In genomic region chr11:122895591-122895990, GRCh38 we compare ENCODE assay signal across 21 cellular contexts. TPM values are rescaled to one million over a fixed set of nuclear protein-coding genes. Genes with fewer than 3 reads are reported as not detected.
DNase-seq lines count a peak whose midpoint lies in the region; ATAC-seq, FAIRE-seq and TF ChIP-seq lines count a peak whose summit lies in the region.
"Had no signal": no experiment of that assay in that cellular context is flagged by ENCODE, and none has a peak within 500 bp of the region (broad histone marks: within the 10 kb centered on the region; RNA-seq: fewer than 3 reads in every experiment).

No MANE protein-coding gene starts in this region.

- FAIRE-seq in endothelial cell of umbilical vein (lab: Jason Lieb, UNC), result no peak
- FAIRE-seq: HTR-8/SVneo had no signal

- dilution Hi-C loops in endothelial cell of umbilical vein (cut with MboI; ENCODE audit: extremely low pct_ligation_motif_present, low sequenced_read_pairs), result no loop called here

- H3K27me3 ChIP-seq in endothelial cell of umbilical vein (ENCODE audit: control insufficient read depth in 2 of 2, insufficient read depth in 2 of 2, low read length in 2 of 2) (no peaks in the 10 kb centered on the region), aorta (ENCODE audit: control insufficient read depth in 1 of 2, insufficient read depth in 2 of 2, low read length in 1 of 2) (no peaks in the 10 kb centered on the region)
- H3K27me3 ChIP-seq: ascending aorta, foreskin keratinocyte, neural progenitor cell, spleen, upper lobe of right lung had no signal

- H3K4me1 ChIP-seq in endothelial cell of umbilical vein (ENCODE audit: control insufficient read depth, extremely low read depth, insufficient read depth, low read length), result peaks cover 27% of the 10 kb centered on the region
- H3K4me1 ChIP-seq in aorta (ENCODE audit: control insufficient read depth in 1 of 2, insufficient read depth in 2 of 2, low read length in 2 of 2), result no peaks in the 10 kb centered on the region
- H3K4me1 ChIP-seq: ascending aorta, BE2C, upper lobe of right lung had no signal

- WGBS in aorta, 2 donors, result 94 to 96% methylated on average over 2 of the region's 2 CpGs

- H3K27ac ChIP-seq in endothelial cell of umbilical vein (ENCODE audit: insufficient read depth, low read depth, low read length) (no peak overlapping the region), aorta (ENCODE audit: low read depth in 1 of 2, low read length in 2 of 2) (no peak overlapping the region)
- H3K27ac ChIP-seq: ascending aorta, foreskin keratinocyte, neural progenitor cell, spleen, upper lobe of right lung had no signal

- no peaks in the 10 kb centered on the region for H3K9me1 ChIP-seq in endothelial cell of umbilical vein (replicated peaks; ENCODE audit: control insufficient read depth, extremely low read depth, insufficient read depth, low read length)

- DNase-seq in DMS79 treated with DMSO at 0.1 percent for 48 hours (lab: John Stamatoyannopoulos, UW) (peak; percentile 95), NCI-H128 (lab: John Stamatoyannopoulos, UW; ENCODE audit: unreplicated experiment) (peak; percentile 68), NCI-H345 (lab: John Stamatoyannopoulos, UW) (peak; percentile 85), endothelial cell of umbilical vein (ENCODE audit: low read depth, low spot score) (no peak), aorta (no peak), LoVo (ENCODE audit: low spot score) (no peak)
- DNase-seq: activated gamma-delta T cell treated with Interleukin-2 at 50 U/mL for 16 hours; BE2C; foreskin keratinocyte; left cardiac atrium; NCI-H226; SHP77; spleen; stimulated activated naive B cell treated with anti-CD40 and anti-IgM and Interleukin-4, amounts not matched to agents 10 μg/mL and 1 μg/mL and 100 μg/mL, for 72 hours; upper lobe of right lung had no signal

- CTCF ChIA-PET in endothelial cell of umbilical vein (lab: Charles Lee), result interaction anchor here (1.0 to 3.8 kb wide), 2 partner anchors 32 to 125 kb away, joined by 3 to 16 read pairs; no protein-coding TSS in a partner anchor

- H4K20me1 ChIP-seq in endothelial cell of umbilical vein (replicated peaks; ENCODE audit: control insufficient read depth, extremely low read depth, insufficient read depth, low read length), result no peaks in the 10 kb centered on the region

- H3K9ac ChIP-seq in endothelial cell of umbilical vein (replicated peaks; ENCODE audit: extremely low read depth, insufficient read depth, low read length), result no peak overlapping the region
- H3K9ac ChIP-seq: neural progenitor cell had no signal

- H3K9me3 ChIP-seq in endothelial cell of umbilical vein (replicated peaks; ENCODE audit: control insufficient read depth, insufficient read depth, low read length) (no peaks in the 10 kb centered on the region), aorta (ENCODE audit: control insufficient read depth, low read length) (no peaks in the 10 kb centered on the region)
- H3K9me3 ChIP-seq: ascending aorta, BE2C, spleen, upper lobe of right lung had no signal

- H3K4me3 ChIP-seq in endothelial cell of umbilical vein (replicated peaks in 1 of 3; ENCODE audit: insufficient read depth in 1 of 3, low read depth in 1 of 3, low read length in 3 of 3) (no peak overlapping the region), aorta (ENCODE audit: low read length in 2 of 2) (no peak overlapping the region)
- H3K4me3 ChIP-seq: ascending aorta, neural progenitor cell, spleen, upper lobe of right lung had no signal

- POLR2A ChIA-PET in endothelial cell of umbilical vein (lab: Charles Lee), result no interaction called here

- TF ChIP-seq CTCF in endothelial cell of umbilical vein (IDR thresholded peaks at IDR 0.05; ENCODE audit: extremely low read depth in 1 of 2, insufficient read depth in 1 of 2, low read depth in 1 of 2, low read length in 2 of 2), result no peak

- H3K36me3 ChIP-seq in endothelial cell of umbilical vein (ENCODE audit: control insufficient read depth in 2 of 2, extremely low read depth in 1 of 2, insufficient read depth in 2 of 2, low read length in 2 of 2) (no peaks in the 10 kb centered on the region), aorta (ENCODE audit: control insufficient read depth in 1 of 2, insufficient read depth in 2 of 2, low read length in 1 of 2) (no peaks in the 10 kb centered on the region)
- H3K36me3 ChIP-seq: ascending aorta, BE2C, neural progenitor cell, spleen, upper lobe of right lung had no signal

- H3K4me2 ChIP-seq in endothelial cell of umbilical vein (ENCODE audit: insufficient read depth, low read length), result no peak overlapping the region
- H3K4me2 ChIP-seq: neural progenitor cell had no signal

- peak overlapping the region; percentile 13 for H2AFZ ChIP-seq in endothelial cell of umbilical vein (ENCODE audit: low read depth, low read length)
- H2AFZ ChIP-seq: neural progenitor cell had no signal

- H3K79me2 ChIP-seq in endothelial cell of umbilical vein (ENCODE audit: control insufficient read depth, insufficient read depth, low read length), result no peaks in the 10 kb centered on the region

- no peak for TF ChIP-seq POLR2A in endothelial cell of umbilical vein (IDR thresholded peaks at IDR 0.05; ENCODE audit: low read depth, low read length)

- intact Hi-C loops in endothelial cell of umbilical vein (cut with micrococcal nuclease), result no loop called here
- intact Hi-C loops in aorta (cut with DNase I), result no loop called here

- ATAC-seq in aorta (ENCODE audit: low FRiP score) (no peak), HG02970 (IDR thresholded peaks at IDR 0.05; ENCODE audit: low FRiP score, unreplicated experiment) (no peak), GM21526 (IDR thresholded peaks at IDR 0.05; ENCODE audit: low FRiP score, unreplicated experiment) (no peak)
- ATAC-seq: foreskin keratinocyte; left cardiac atrium; stimulated activated naive B cell treated with anti-CD40 and anti-IgM and Interleukin-4, amounts not matched to agents 10 μg/mL and 1 μg/mL and 100 μg/mL, for 72 hours; upper lobe of right lung had no signal

- no TSS peak for BruUV-seq in endothelial cell of umbilical vein (replicated peaks; lab: Mats Ljungman, UMichigan)

TF ChIP-seq in endothelial cell of umbilical vein, 7 proteins besides CTCF, POLR2A, EP300 and RAD21:
- no peak for TF ChIP-seq JUN (IDR thresholded peaks at IDR 0.05; ENCODE audit: borderline replicate concordance, insufficient read depth, insufficient read length, low read depth)

RNA-seq across cellular contexts. Expression of gene JHY, which starts 13.0 kb away (rescaled TPM):
- total RNA-seq in endothelial cell of umbilical vein, result 3.9 and 4.6 TPM in 2 replicates
- 1.3 and 1.8 TPM in 2 replicates for polyA plus RNA-seq in endothelial cell of umbilical vein
- 3.1 and 3.2 TPM in 2 replicates for polyA plus RNA-seq in endothelial cell of umbilical vein (2011; cell fraction: cytosol; rRNA removed)
- polyA plus RNA-seq in endothelial cell of umbilical vein (2011; cell fraction: nucleus; rRNA removed), result 3.2 and 4.2 TPM in 2 replicates
- 4.0 and 4.2 TPM in 2 replicates for polyA plus RNA-seq in endothelial cell of umbilical vein (2012)
- 2.1 and 2.3 TPM in 2 replicates for polyA minus RNA-seq in endothelial cell of umbilical vein
- not detected for polyA minus RNA-seq in endothelial cell of umbilical vein (2011; cell fraction: cytosol; rRNA and poly(A)+ RNA removed)
- 3.6 and 4.9 TPM in 2 replicates for polyA minus RNA-seq in endothelial cell of umbilical vein (2011; cell fraction: nucleus; rRNA and poly(A)+ RNA removed)
- 1 to 10 TPM; 6.1 to 7.1 TPM for total RNA-seq in aorta
- 1 to 10 TPM; 1.8 to 3.3 TPM for polyA plus RNA-seq in aorta

RNA-seq across cellular contexts. Expression of gene CRTAM, which starts 57.3 kb away (rescaled TPM):
- total RNA-seq in endothelial cell of umbilical vein (not detected in 2 replicates), aorta (1 to 10 TPM in 1 of 2 donors, under 1 TPM in 1; 0.26 to 1.1 TPM)
- polyA plus RNA-seq in endothelial cell of umbilical vein (not detected in 2 replicates), aorta (not detected)
- polyA plus RNA-seq in endothelial cell of umbilical vein (2011; cell fraction: cytosol; rRNA removed), result not detected in 2 replicates
- polyA plus RNA-seq in endothelial cell of umbilical vein (2011; cell fraction: nucleus; rRNA removed), result not detected in 2 replicates
- not detected in 2 replicates for polyA plus RNA-seq in endothelial cell of umbilical vein (2012)
- polyA minus RNA-seq in endothelial cell of umbilical vein, result not detected in 2 replicates
- not detected for polyA minus RNA-seq in endothelial cell of umbilical vein (2011; cell fraction: cytosol; rRNA and poly(A)+ RNA removed)
- not detected in 2 replicates for polyA minus RNA-seq in endothelial cell of umbilical vein (2011; cell fraction: nucleus; rRNA and poly(A)+ RNA removed)
- total RNA-seq: ascending aorta, foreskin keratinocyte, pulmonary artery endothelial cell had no signal
- polyA plus RNA-seq: foreskin keratinocyte had no signal

Comparison
In these comparisons a context has a peak if more than half of its experiments do, and no peak if none do; other contexts are left out.
1. DNase-seq: peak in DMS79 treated with DMSO at 0.1 percent for 48 hours (single experiment), NCI-H128 (single experiment) and NCI-H345 (single experiment); none in endothelial cell of umbilical vein (single experiment), aorta (0 of 2) and LoVo (single experiment).